Comparison of ENCODE assay signal across 8 cellular contexts in the genomic region with DNA sequence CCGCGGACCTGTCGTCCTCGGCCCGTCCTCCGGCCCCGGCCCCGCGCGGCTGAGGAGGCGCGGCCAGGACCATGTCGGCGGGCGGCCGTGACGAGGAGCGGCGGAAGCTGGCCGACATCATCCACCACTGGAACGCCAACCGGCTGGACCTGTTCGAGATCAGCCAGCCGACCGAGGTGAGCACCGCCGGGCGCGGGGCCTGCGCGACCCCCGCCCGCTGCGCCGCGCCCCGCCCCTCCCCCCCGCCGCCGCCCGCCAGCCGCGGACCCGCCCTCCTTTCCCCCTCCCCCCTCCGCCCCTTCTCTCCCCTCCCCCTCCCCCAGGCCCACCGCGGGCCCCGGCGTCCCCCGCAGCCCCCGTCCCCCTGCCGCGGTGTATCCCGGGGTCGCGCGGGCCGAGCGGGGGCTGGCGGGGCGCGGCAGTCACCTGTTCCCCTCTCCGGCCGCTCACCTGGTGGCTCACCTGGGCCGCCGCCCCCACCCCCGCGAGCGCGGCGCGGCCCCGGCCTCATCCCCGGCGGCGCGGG. TPM values are rescaled to one million over a fixed set of nuclear protein-coding genes. Genes with fewer than 3 reads are reported as not detected.
A peak's percentile ranks its signal among the peaks of the same experiment; 100 is the strongest.
DNase-seq lines count a peak whose midpoint lies in the region; ATAC-seq and TF ChIP-seq lines count a peak whose summit lies in the region.

No MANE protein-coding gene starts in this region.

- peak overlapping the region; percentile 60 for H3K4me3 ChIP-seq in LNCaP clone FGC (ENCODE audit: low read depth, low read length)
- peak overlapping the region in 2 of 3 experiments; percentile 75 to 100 for H3K4me3 ChIP-seq in mammary epithelial cell (replicated peaks in 1 of 3; ENCODE audit: insufficient read depth in 1 of 3, low read depth in 2 of 3, low read length in 3 of 3)

- in situ Hi-C loops in mammary epithelial cell (cut with MboI; ENCODE audit: low sequenced_read_pairs in 2 of 2) = no loop called here

- no peak overlapping the region for H3K27ac ChIP-seq in H9 (ENCODE audit: insufficient read length, low read depth, low read length)
- H3K27ac ChIP-seq in mammary epithelial cell (ENCODE audit: insufficient read depth, low read depth, low read length) = peak overlapping the region; percentile 49

- H3K4me1 ChIP-seq in H9 (ENCODE audit: insufficient read depth, low read length) (no peaks in the 10 kb centered on the region), mammary epithelial cell (ENCODE audit: insufficient read depth, low read length) (peaks cover 36% of the 10 kb centered on the region)

- H3T11ph ChIP-seq in H9 (ENCODE audit: low read length) = no peak overlapping the region

- H3K4me2 ChIP-seq in H9 (ENCODE audit: insufficient read depth, insufficient read length, low read length) (peak overlapping the region; percentile 73), mammary epithelial cell (ENCODE audit: insufficient read depth, low read depth, low read length) (peak overlapping the region; percentile 79)

- WGBS in H9 (ENCODE audit: extremely low coverage, insufficient read length, low lambda C conversion rate) = no CpG with 5 or more reads among the region's 77 CpGs
- no CpG with 5 or more reads among the region's 77 CpGs for WGBS in mammary epithelial cell (ENCODE audit: low coverage, missing lambda C conversion rate)

- no peak overlapping the region for H3K23ac ChIP-seq in H9 (ENCODE audit: insufficient read length, low read depth, low read length)

- H3K27ac Mint-ChIP-seq in activated CD8-positive, alpha-beta memory T cell treated with anti-CD3 and anti-CD28 coated beads, Interleukin-2, amount 10 ng/mL, durations not matched to agents 7 days and 5 days = no peak overlapping the region
- no peak overlapping the region; a peak in 2 of 7 replicates for H3K27ac Mint-ChIP-seq in H9

- H3K79me2 ChIP-seq in H9 (ENCODE audit: insufficient read depth, low read length) = peaks cover 20% of the 10 kb centered on the region; the same call in 1 of the 2 replicates
- H3K79me2 ChIP-seq in mammary epithelial cell (ENCODE audit: insufficient read depth, low read length) = peaks cover 49% of the 10 kb centered on the region

- no peak overlapping the region for H3K56ac ChIP-seq in H9 (ENCODE audit: insufficient read length, low read depth, low read length)

- H3K9me3 ChIP-seq in H9 (ENCODE audit: control insufficient read depth, low read depth, low read length) (no peaks in the 10 kb centered on the region), mammary epithelial cell (replicated peaks; ENCODE audit: insufficient read depth, low read length) (no peaks in the 10 kb centered on the region)

- H2BK15ac ChIP-seq in H9 (ENCODE audit: low read depth, low read length) = no peak overlapping the region

- peak overlapping the region; percentile 77; the same call in 1 of the 2 replicates for H3K14ac ChIP-seq in H9 (ENCODE audit: insufficient read depth, low read length)

- no peak for DNase-seq in activated CD8-positive, alpha-beta memory T cell treated with anti-CD3 and anti-CD28 coated beads, Interleukin-2, amount 10 ng/mL, durations not matched to agents 7 days and 5 days
- DNase-seq in activated CD8-positive, alpha-beta memory T cell treated with anti-CD3 and anti-CD28 coated beads, Interleukin-2, amount 50 U/mL, for 4 hours = no peak
- DNase-seq in H9 (peak; percentile 56), LNCaP clone FGC (ENCODE audit: low read depth) (no peak), mammary epithelial cell (no peak), lung microvascular endothelial cell (ENCODE audit: low read depth in 2 of 2) (peak; percentile 49), GOT3 (lab: John Stamatoyannopoulos, UW) (no peak), NCI-H2029 treated with DMSO at 0.1 percent for 48 hours (lab: John Stamatoyannopoulos, UW) (no peak)

- H3K9ac ChIP-seq in H9 (ENCODE audit: extremely low read depth, insufficient read length, low read length) = peak overlapping the region; percentile 71
- peak overlapping the region; percentile 89 for H3K9ac ChIP-seq in mammary epithelial cell (ENCODE audit: insufficient read depth, low read length)

- peaks cover 12% of the 10 kb centered on the region for H3K23me2 ChIP-seq in H9 (ENCODE audit: insufficient read length, low read depth, low read length, poor library complexity, severe bottlenecking)

- no peaks in the 10 kb centered on the region for H3K9me3 Mint-ChIP-seq in activated CD8-positive, alpha-beta memory T cell treated with anti-CD3 and anti-CD28 coated beads, Interleukin-2, amount 10 ng/mL, durations not matched to agents 7 days and 5 days (ENCODE audit: low read depth)
- H3K9me3 Mint-ChIP-seq in H9 = no peaks in the 10 kb centered on the region; a peak in 1 of 5 replicates

- CTCF ChIA-PET in activated CD8-positive, alpha-beta memory T cell treated with anti-CD3 and anti-CD28 coated beads, Interleukin-2, amount 10 ng/mL, durations not matched to agents 7 days and 5 days (lab: Charles Lee) = interaction anchor here (1.4 kb wide), 1 partner anchor 72 kb away, joined by 3 read pairs; no protein-coding TSS in a partner anchor
- CTCF ChIA-PET in mammary epithelial cell (lab: Charles Lee; ENCODE audit: low non-redundant PET) = no interaction called here

- dilution Hi-C loops in mammary epithelial cell (cut with HindIII; ENCODE audit: low sequenced_read_pairs) = no loop called here

- no peak overlapping the region for H2AK5ac ChIP-seq in H9 (ENCODE audit: insufficient read length, low read length)

- peaks cover 42% of the 10 kb centered on the region for H3K4me1 Mint-ChIP-seq in activated CD8-positive, alpha-beta memory T cell treated with anti-CD3 and anti-CD28 coated beads, Interleukin-2, amount 10 ng/mL, durations not matched to agents 7 days and 5 days
- peaks cover 35 to 42% of the 10 kb centered on the region in 2 experiments for H3K4me1 Mint-ChIP-seq in H9

- no TSS peak for BruUV-seq in mammary epithelial cell (replicated peaks; lab: Mats Ljungman, UMichigan)

- no peak overlapping the region for H2BK20ac ChIP-seq in H9 (ENCODE audit: low read depth, low read length, poor library complexity, severe bottlenecking)

- TF ChIP-seq CTCF in H9 (conservative IDR thresholded peaks at IDR 0.05) (no peak), LNCaP clone FGC (IDR thresholded peaks at IDR 0.05; ENCODE audit: control insufficient read depth, extremely low read depth, insufficient read depth) (no peak), mammary epithelial cell (conservative IDR thresholded peaks at IDR 0.05 in 1 of 2, IDR thresholded peaks at IDR 0.05 in 1 of 2; ENCODE audit: extremely low read depth in 1 of 2, insufficient read depth in 1 of 2, low read depth in 1 of 2, low read length in 2 of 2) (no peak)

- no peak overlapping the region for H2BK5ac ChIP-seq in H9 (ENCODE audit: insufficient read length, low read length)

- H4K91ac ChIP-seq in H9 (ENCODE audit: insufficient read length, low read depth, low read length) = no peak overlapping the region

- peak; percentile 40 for ATAC-seq in activated CD8-positive, alpha-beta memory T cell treated with anti-CD3 and anti-CD28 coated beads, Interleukin-2, amount 10 ng/mL, durations not matched to agents 7 days and 5 days

- no peaks in the 10 kb centered on the region for H3K79me1 ChIP-seq in H9 (ENCODE audit: insufficient read depth, low read depth, low read length, poor library complexity, severe bottlenecking)

- H3K18ac ChIP-seq in H9 (ENCODE audit: insufficient read length, low read depth, low read length) = peak overlapping the region; percentile 52

- H2AFZ ChIP-seq in H9 (ENCODE audit: low read length) (no peak overlapping the region), mammary epithelial cell (ENCODE audit: low read depth, low read length) (peak overlapping the region; percentile 72)

- H4K5ac ChIP-seq in H9 (ENCODE audit: insufficient read length, low read depth, low read length) = no peak overlapping the region

- peaks cover 59% of the 10 kb centered on the region for H3K27me3 Mint-ChIP-seq in activated CD8-positive, alpha-beta memory T cell treated with anti-CD3 and anti-CD28 coated beads, Interleukin-2, amount 10 ng/mL, durations not matched to agents 7 days and 5 days
- peaks cover 6% of the 10 kb centered on the region; the same call in 1 of the 2 replicates for H3K27me3 Mint-ChIP-seq in H9 (ENCODE audit: low read depth)

- no peak overlapping the region for H2BK12ac ChIP-seq in H9 (ENCODE audit: insufficient read length, low read depth, low read length)

- H3K27me3 ChIP-seq in H9 (ENCODE audit: insufficient read depth, low read length) (no peaks in the 10 kb centered on the region), mammary epithelial cell (ENCODE audit: insufficient read depth, low read length) (no peaks in the 10 kb centered on the region)

- no peak overlapping the region for H4K8ac ChIP-seq in H9 (replicated peaks; ENCODE audit: insufficient read length, low read depth, low read length)

- intact Hi-C loops in mammary epithelial cell (cut with micrococcal nuclease) = loop anchor here (2.0 to 5.0 kb wide), 2 partner anchors 35 to 66 kb away; no protein-coding TSS in a partner anchor

- peak overlapping the region; percentile 80 for H3K4me3 Mint-ChIP-seq in activated CD8-positive, alpha-beta memory T cell treated with anti-CD3 and anti-CD28 coated beads, Interleukin-2, amount 10 ng/mL, durations not matched to agents 7 days and 5 days
- H3K4me3 Mint-ChIP-seq in H9 = peak overlapping the region in 1 of 2 experiments; percentile 92; a peak in 1 of 5 replicates

- H3K4ac ChIP-seq in H9 (ENCODE audit: low read depth, low read length) = no peak overlapping the region

- H3K36me3 Mint-ChIP-seq in activated CD8-positive, alpha-beta memory T cell treated with anti-CD3 and anti-CD28 coated beads, Interleukin-2, amount 10 ng/mL, durations not matched to agents 7 days and 5 days = peaks cover 5% of the 10 kb centered on the region
- peaks cover 0 to 8% (median 6%) of the 10 kb centered on the region in 3 experiments; a peak in 3 of 7 replicates for H3K36me3 Mint-ChIP-seq in H9 (ENCODE audit: insufficient read depth in 1 of 3, low read depth in 3 of 3)

- H3K36me3 ChIP-seq in mammary epithelial cell (ENCODE audit: insufficient read depth, low read length) = no peaks in the 10 kb centered on the region

- H4K20me1 ChIP-seq in H9 (ENCODE audit: control insufficient read depth, insufficient read depth, insufficient read length) = no peaks in the 10 kb centered on the region
- no peaks in the 10 kb centered on the region for H4K20me1 ChIP-seq in mammary epithelial cell (ENCODE audit: insufficient read depth, low read length)

- no peak overlapping the region for H2BK120ac ChIP-seq in H9 (ENCODE audit: low read depth, low read length, poor library complexity, severe bottlenecking)

RNA-seq across cellular contexts. Expression of a gene that starts 0.4 kb away (rescaled TPM):
- total RNA-seq in activated CD8-positive, alpha-beta memory T cell treated with anti-CD3 and anti-CD28 coated beads, Interleukin-2, amount 10 ng/mL, durations not matched to agents 7 days and 5 days = 10 to 100 TPM; 38.7 to 94.6 TPM
- total RNA-seq in H9 (2021) (153 and 157 TPM in 2 replicates), mammary epithelial cell (100 to 1,000 TPM; 117 to 129 TPM), lung microvascular endothelial cell (79.8 and 137 TPM in 2 replicates)
- polyA plus RNA-seq in mammary epithelial cell = 29.4 TPM
- 92.8 TPM for polyA minus RNA-seq in mammary epithelial cell

Comparison
In these comparisons a context has a peak if more than half of its experiments do, and no peak if none do; other contexts are left out.
1. DNase-seq: peak in H9 (single experiment) and lung microvascular endothelial cell (2 of 2); none in activated CD8-positive, alpha-beta memory T cell treated with anti-CD3 and anti-CD28 coated beads, Interleukin-2, amount 10 ng/mL, durations not matched to agents 7 days and 5 days (single experiment), activated CD8-positive, alpha-beta memory T cell treated with anti-CD3 and anti-CD28 coated beads, Interleukin-2, amount 50 U/mL, for 4 hours (single experiment), LNCaP clone FGC (single experiment), mammary epithelial cell (single experiment), GOT3 (single experiment) and NCI-H2029 treated with DMSO at 0.1 percent for 48 hours (single experiment).